Comparison of ENCODE assay signal across 8 cellular contexts in the genomic region with DNA sequence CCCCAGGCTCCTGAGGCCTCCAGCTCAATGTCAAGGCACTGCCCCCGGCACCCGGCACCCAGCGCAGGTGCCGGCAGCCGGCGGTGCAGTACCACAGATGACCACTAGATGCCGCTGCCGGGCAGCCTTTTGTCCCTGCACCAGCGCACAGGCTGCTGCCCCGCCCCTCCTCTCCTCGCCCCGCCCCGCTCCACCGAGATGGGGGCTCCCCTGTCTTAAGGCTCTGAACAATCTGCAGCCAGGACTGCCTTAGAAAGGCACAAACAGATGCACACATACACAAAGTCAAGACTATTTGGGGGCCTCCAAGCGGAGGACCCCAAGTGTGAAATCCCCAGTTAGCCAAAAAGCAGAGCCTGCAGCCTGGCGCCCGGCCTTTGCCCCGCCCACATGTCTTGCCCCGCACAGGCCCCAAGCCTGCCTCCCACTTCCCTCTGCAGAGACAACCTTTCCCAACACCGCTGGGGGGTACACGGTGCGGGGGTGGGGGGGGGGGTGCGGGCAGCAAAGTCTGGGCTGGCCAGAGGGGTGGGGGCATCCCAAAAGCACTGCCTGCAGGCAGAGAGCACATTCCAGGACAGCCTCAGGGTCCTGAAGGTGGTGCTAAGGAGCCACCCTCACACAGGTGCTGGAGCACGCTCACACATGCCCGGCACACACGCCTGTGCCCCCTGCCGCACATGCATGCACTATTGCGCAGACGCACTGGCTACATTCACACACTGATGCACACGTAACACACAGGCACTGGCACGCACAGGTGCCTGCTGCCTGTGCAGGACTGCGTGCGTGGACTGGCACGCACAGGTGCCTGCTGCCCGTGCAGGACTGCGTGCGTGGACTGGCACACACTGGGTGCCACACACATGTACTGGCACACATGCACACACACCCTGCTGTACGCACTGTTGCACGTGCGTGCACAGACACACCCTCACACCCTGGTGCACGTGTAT. TPM values are rescaled to one million over a fixed set of nuclear protein-coding genes. Genes with fewer than 3 reads are reported as not detected.
DNase-seq lines count a peak whose midpoint lies in the region; ATAC-seq and TF ChIP-seq lines count a peak whose summit lies in the region.

No MANE protein-coding gene starts in this region.

- H3K9me3 Mint-ChIP-seq in activated T-helper 17 cell treated with anti-CD3 and anti-CD28 coated beads, Interleukin-2, amount 50 U/mL, for 72 hours = peaks cover 6% of the 10 kb centered on the region

- H3K4me3 ChIP-seq in foreskin fibroblast (ENCODE audit: low read depth in 1 of 2, low read length in 2 of 2) (no peak overlapping the region), testis (no peak overlapping the region)

- intact Hi-C loops in testis (cut with DNase I; ENCODE audit: low total_unique reads) = no loop called here

- ATAC-seq in HG03432 (IDR thresholded peaks at IDR 0.05; ENCODE audit: unreplicated experiment) = peak; percentile 51
- peak; percentile 90 for ATAC-seq in activated T-helper 17 cell treated with anti-CD3 and anti-CD28 coated beads, Interleukin-2, amount 50 U/mL, for 72 hours (replicated peaks)

- no peaks in the 10 kb centered on the region for H3K27me3 Mint-ChIP-seq in activated T-helper 17 cell treated with anti-CD3 and anti-CD28 coated beads, Interleukin-2, amount 50 U/mL, for 72 hours

- H3K4me1 Mint-ChIP-seq in activated T-helper 17 cell treated with anti-CD3 and anti-CD28 coated beads, Interleukin-2, amount 50 U/mL, for 72 hours = no peaks in the 10 kb centered on the region

- H3K27me3 ChIP-seq in testis = no peaks in the 10 kb centered on the region

- H3K9me3 ChIP-seq in testis = no peaks in the 10 kb centered on the region

- DNase-seq in DMS 273 (lab: John Stamatoyannopoulos, UW; ENCODE audit: unreplicated experiment) = peak; percentile 86
- DNase-seq in DMS 273 treated with DMSO at 0.1 percent for 48 hours (lab: John Stamatoyannopoulos, UW) = no peak
- DNase-seq in RPMI7951 (ENCODE audit: low read depth) = peak; percentile 43
- DNase-seq in foreskin fibroblast = peak; percentile 21 to 76
- peak; percentile 48 for DNase-seq in occipital lobe (lab: John Stamatoyannopoulos, UW)
- DNase-seq in testis = peak; percentile 87

- H3K36me3 ChIP-seq in testis (ENCODE audit: low read depth, missing control alignments) = no peaks in the 10 kb centered on the region

- WGBS in testis, 2 donors = 0 to 31% methylated on average over 11 to 40 of the region's 41 CpGs

- H3K4me1 ChIP-seq in testis = peaks cover 4% of the 10 kb centered on the region

- H3K4me3 Mint-ChIP-seq in activated T-helper 17 cell treated with anti-CD3 and anti-CD28 coated beads, Interleukin-2, amount 50 U/mL, for 72 hours = peak overlapping the region; percentile 30

- TF ChIP-seq POLR2A in testis (IDR thresholded peaks at IDR 0.05) = no peak

- peak; percentile 91 for TF ChIP-seq CTCF in foreskin fibroblast (IDR thresholded peaks at IDR 0.05; ENCODE audit: low read depth, low read length)
- TF ChIP-seq CTCF in testis (IDR thresholded peaks at IDR 0.05) = peak; percentile 94 to 100 (median 98)

- no peak overlapping the region for H3K27ac Mint-ChIP-seq in activated T-helper 17 cell treated with anti-CD3 and anti-CD28 coated beads, Interleukin-2, amount 50 U/mL, for 72 hours

- H3K27ac ChIP-seq in testis = no peak overlapping the region

- H3K36me3 Mint-ChIP-seq in activated T-helper 17 cell treated with anti-CD3 and anti-CD28 coated beads, Interleukin-2, amount 50 U/mL, for 72 hours (ENCODE audit: low read depth) = no peaks in the 10 kb centered on the region

RNA-seq across cellular contexts. Expression of gene ARHGEF16, which starts 37.1 kb away (rescaled TPM):
- not detected in 2 replicates for total RNA-seq in RPMI7951 (2014; rRNA removed; shearing (Covaris generic))
- under 1 TPM in 1 of 2 donors, not detected in 1; 0.16 TPM for total RNA-seq in activated T-helper 17 cell treated with anti-CD3 and anti-CD28 coated beads, Interleukin-2, amount 50 U/mL, for 72 hours
- 0.16 TPM for total RNA-seq in occipital lobe
- total RNA-seq in testis = 10 to 100 TPM; 17.1 to 25.7 TPM
- polyA plus RNA-seq in testis (ENCODE audit: insufficient read depth, low read depth, low replicate concordance) = 5.7 TPM

Comparison
In these comparisons a context has a peak if more than half of its experiments do, and no peak if none do; other contexts are left out.
1. RNA of gene ARHGEF16, which starts 37.1 kb away (total RNA-seq): 17.1 to 25.7 TPM in testis; 0.16 TPM in activated T-helper 17 cell treated with anti-CD3 and anti-CD28 coated beads, Interleukin-2, amount 50 U/mL, for 72 hours, 0.16 TPM in occipital lobe (single experiment) and not detected in RPMI7951; every median in the first group is over 10 times any median in the second.